18 cellular contexts compared by ENCODE assay signal in genomic region chr2:142755191-142755590, GRCh38.
DNase-seq lines count a peak whose midpoint lies in the region; ATAC-seq and TF ChIP-seq lines count a peak whose summit lies in the region.
"Had no signal": no experiment of that assay in that cellular context is flagged by ENCODE, and none has a peak within 500 bp of the region (broad histone marks: within the 10 kb centered on the region; RNA-seq: fewer than 3 reads in every experiment).

No MANE protein-coding gene starts in this region.

- H2BK120ac ChIP-seq in trophoblast cell (ENCODE audit: insufficient read depth, low read length, poor library complexity), result no peak overlapping the region

- H4K8ac ChIP-seq in trophoblast cell (ENCODE audit: low read depth, low read length), result no peak overlapping the region

- no peak overlapping the region for H2BK5ac ChIP-seq in trophoblast cell (ENCODE audit: low read depth, low read length, poor library complexity)

- H3K18ac ChIP-seq in trophoblast cell (ENCODE audit: low read length), result no peak overlapping the region

- H3K36me3 Mint-ChIP-seq in activated naive CD4-positive, alpha-beta T cell treated with anti-CD3 and anti-CD28 coated beads, Interleukin-2, amount 50 U/mL, for 24 hours, result no peaks in the 10 kb centered on the region
- no peaks in the 10 kb centered on the region for H3K36me3 Mint-ChIP-seq in activated naive CD4-positive, alpha-beta T cell treated with anti-CD3 and anti-CD28 coated beads, Interleukin-2, amount 10 ng/mL, durations not matched to agents 7 days and 5 days
- no peaks in the 10 kb centered on the region for H3K36me3 Mint-ChIP-seq in activated CD8-positive, alpha-beta memory T cell treated with anti-CD3 and anti-CD28 coated beads, Interleukin-2, amount 10 ng/mL, durations not matched to agents 7 days and 5 days
- H3K36me3 Mint-ChIP-seq: CD14-positive monocyte; CD4-positive, alpha-beta memory T cell had no signal

- no peak for DNase-seq in activated naive CD4-positive, alpha-beta T cell treated with anti-CD3 and anti-CD28 coated beads, Interleukin-2, amount 10 ng/mL, durations not matched to agents 7 days and 5 days
- DNase-seq in astrocyte of the spinal cord (ENCODE audit: low read depth, low spot score) (peak; percentile 6), trophoblast cell (peak in 1 of 2 donors; percentile 9), NCI-H446 treated with DMSO at 0.1 percent for 48 hours (lab: John Stamatoyannopoulos, UW) (no peak), NCI-H2196 (lab: John Stamatoyannopoulos, UW; ENCODE audit: unreplicated experiment) (no peak)
- DNase-seq in activated CD8-positive, alpha-beta memory T cell treated with anti-CD3 and anti-CD28 coated beads, Interleukin-2, amount 10 ng/mL, durations not matched to agents 7 days and 5 days, result no peak
- DNase-seq: CD4-positive, alpha-beta memory T cell; DMS153; DMS79; GF-D8; GOT3; H7; HFFc6 had no signal

- no peak overlapping the region for H3K23ac ChIP-seq in trophoblast cell (ENCODE audit: low read length)

- no peak overlapping the region for H4K12ac ChIP-seq in trophoblast cell (ENCODE audit: low read depth, low read length)

- no peak overlapping the region for H3K4me2 ChIP-seq in trophoblast cell (ENCODE audit: low read length)
- H3K4me2 ChIP-seq: BLaER1 had no signal

- no peak overlapping the region for H3K14ac ChIP-seq in trophoblast cell (ENCODE audit: low read length)

- H3K9me3 ChIP-seq in trophoblast cell (ENCODE audit: insufficient read depth, low read depth, low read length), result no peaks in the 10 kb centered on the region
- H3K9me3 ChIP-seq: BLaER1 had no signal

- no peaks in the 10 kb centered on the region for H3K4me1 ChIP-seq in trophoblast cell (ENCODE audit: control insufficient read depth in 1 of 2, insufficient read depth in 2 of 2, low read length in 2 of 2)
- H3K4me1 ChIP-seq: BLaER1 had no signal

- no peaks in the 10 kb centered on the region for H3K79me1 ChIP-seq in trophoblast cell (ENCODE audit: low read length)

- peak overlapping the region; percentile 32 for H3K27ac Mint-ChIP-seq in activated naive CD4-positive, alpha-beta T cell treated with anti-CD3 and anti-CD28 coated beads, Interleukin-2, amount 50 U/mL, for 24 hours
- H3K27ac Mint-ChIP-seq in activated naive CD4-positive, alpha-beta T cell treated with anti-CD3 and anti-CD28 coated beads, Interleukin-2, amount 10 ng/mL, durations not matched to agents 7 days and 5 days, result no peak overlapping the region
- no peak overlapping the region for H3K27ac Mint-ChIP-seq in activated CD8-positive, alpha-beta memory T cell treated with anti-CD3 and anti-CD28 coated beads, Interleukin-2, amount 10 ng/mL, durations not matched to agents 7 days and 5 days
- H3K27ac Mint-ChIP-seq: CD14-positive monocyte; CD4-positive, alpha-beta memory T cell; HFFc6 had no signal

- no peaks in the 10 kb centered on the region for H3K36me3 ChIP-seq in trophoblast cell (ENCODE audit: control insufficient read depth in 1 of 2, insufficient read depth in 2 of 2, low read length in 2 of 2)
- H3K36me3 ChIP-seq: BLaER1 had no signal

- H3K4me1 Mint-ChIP-seq in activated naive CD4-positive, alpha-beta T cell treated with anti-CD3 and anti-CD28 coated beads, Interleukin-2, amount 50 U/mL, for 24 hours, result no peaks in the 10 kb centered on the region
- no peaks in the 10 kb centered on the region for H3K4me1 Mint-ChIP-seq in activated naive CD4-positive, alpha-beta T cell treated with anti-CD3 and anti-CD28 coated beads, Interleukin-2, amount 10 ng/mL, durations not matched to agents 7 days and 5 days
- no peaks in the 10 kb centered on the region for H3K4me1 Mint-ChIP-seq in activated CD8-positive, alpha-beta memory T cell treated with anti-CD3 and anti-CD28 coated beads, Interleukin-2, amount 10 ng/mL, durations not matched to agents 7 days and 5 days
- H3K4me1 Mint-ChIP-seq: CD14-positive monocyte; CD4-positive, alpha-beta memory T cell had no signal

- no peak for TF ChIP-seq CTCF in astrocyte of the spinal cord (IDR thresholded peaks at IDR 0.05; ENCODE audit: low read depth, low read length)

- H3K27ac ChIP-seq in trophoblast cell (ENCODE audit: low read depth, low read length), result no peak overlapping the region
- H3K27ac ChIP-seq: 22Rv1, BLaER1 had no signal

- no peak overlapping the region for H2AK5ac ChIP-seq in trophoblast cell (ENCODE audit: low read length)

- CTCF ChIA-PET in activated naive CD4-positive, alpha-beta T cell treated with anti-CD3 and anti-CD28 coated beads, Interleukin-2, amount 10 ng/mL, durations not matched to agents 7 days and 5 days (lab: Charles Lee), result no interaction called here
- CTCF ChIA-PET in activated CD8-positive, alpha-beta memory T cell treated with anti-CD3 and anti-CD28 coated beads, Interleukin-2, amount 10 ng/mL, durations not matched to agents 7 days and 5 days (lab: Charles Lee), result no interaction called here

- no peaks in the 10 kb centered on the region for H3K9me3 Mint-ChIP-seq in activated naive CD4-positive, alpha-beta T cell treated with anti-CD3 and anti-CD28 coated beads, Interleukin-2, amount 50 U/mL, for 24 hours
- H3K9me3 Mint-ChIP-seq in activated naive CD4-positive, alpha-beta T cell treated with anti-CD3 and anti-CD28 coated beads, Interleukin-2, amount 10 ng/mL, durations not matched to agents 7 days and 5 days, result no peaks in the 10 kb centered on the region
- H3K9me3 Mint-ChIP-seq in activated CD8-positive, alpha-beta memory T cell treated with anti-CD3 and anti-CD28 coated beads, Interleukin-2, amount 10 ng/mL, durations not matched to agents 7 days and 5 days (ENCODE audit: low read depth), result no peaks in the 10 kb centered on the region

- no peaks in the 10 kb centered on the region for H3K27me3 Mint-ChIP-seq in activated naive CD4-positive, alpha-beta T cell treated with anti-CD3 and anti-CD28 coated beads, Interleukin-2, amount 50 U/mL, for 24 hours
- H3K27me3 Mint-ChIP-seq in activated naive CD4-positive, alpha-beta T cell treated with anti-CD3 and anti-CD28 coated beads, Interleukin-2, amount 10 ng/mL, durations not matched to agents 7 days and 5 days, result no peaks in the 10 kb centered on the region
- H3K27me3 Mint-ChIP-seq in activated CD8-positive, alpha-beta memory T cell treated with anti-CD3 and anti-CD28 coated beads, Interleukin-2, amount 10 ng/mL, durations not matched to agents 7 days and 5 days, result no peaks in the 10 kb centered on the region
- H3K27me3 Mint-ChIP-seq: CD4-positive, alpha-beta memory T cell had no signal

- no peak overlapping the region for H2AFZ ChIP-seq in trophoblast cell (ENCODE audit: insufficient read depth, low read length, poor library complexity)

- H4K91ac ChIP-seq in trophoblast cell (ENCODE audit: low read depth, low read length), result no peak overlapping the region

- ATAC-seq in activated CD8-positive, alpha-beta memory T cell treated with anti-CD3 and anti-CD28 coated beads, Interleukin-2, amount 10 ng/mL, durations not matched to agents 7 days and 5 days, result no peak
- ATAC-seq: HCT116 had no signal

- H2BK12ac ChIP-seq in trophoblast cell (ENCODE audit: low read length), result no peak overlapping the region

- peak overlapping the region; percentile 47 for H3K9ac ChIP-seq in trophoblast cell (ENCODE audit: low read length)
- H3K9ac ChIP-seq: BLaER1 had no signal

- H3K4me3 Mint-ChIP-seq in activated naive CD4-positive, alpha-beta T cell treated with anti-CD3 and anti-CD28 coated beads, Interleukin-2, amount 50 U/mL, for 24 hours, result no peak overlapping the region
- no peak overlapping the region for H3K4me3 Mint-ChIP-seq in activated naive CD4-positive, alpha-beta T cell treated with anti-CD3 and anti-CD28 coated beads, Interleukin-2, amount 10 ng/mL, durations not matched to agents 7 days and 5 days
- no peak overlapping the region for H3K4me3 Mint-ChIP-seq in activated CD8-positive, alpha-beta memory T cell treated with anti-CD3 and anti-CD28 coated beads, Interleukin-2, amount 10 ng/mL, durations not matched to agents 7 days and 5 days
- H3K4me3 Mint-ChIP-seq: CD14-positive monocyte; CD4-positive, alpha-beta memory T cell; HFFc6 had no signal

- in situ Hi-C loops in astrocyte of the spinal cord (cut with HindIII; ENCODE audit: low sequenced_read_pairs), result no loop called here

- H3K4me3 ChIP-seq in astrocyte of the spinal cord (ENCODE audit: low read depth, low read length) (no peak overlapping the region), trophoblast cell (ENCODE audit: low read depth, low read length) (no peak overlapping the region)
- H3K4me3 ChIP-seq: BLaER1 had no signal

- H3K4ac ChIP-seq in trophoblast cell (ENCODE audit: low read depth, low read length), result no peak overlapping the region

- no peaks in the 10 kb centered on the region for H3K79me2 ChIP-seq in trophoblast cell (ENCODE audit: control insufficient read depth, insufficient read depth, low read length, poor library complexity)

- no peaks in the 10 kb centered on the region for H3K27me3 ChIP-seq in trophoblast cell (ENCODE audit: insufficient read depth, low read length)
- H3K27me3 ChIP-seq: BLaER1 had no signal
